In the genomic region with DNA sequence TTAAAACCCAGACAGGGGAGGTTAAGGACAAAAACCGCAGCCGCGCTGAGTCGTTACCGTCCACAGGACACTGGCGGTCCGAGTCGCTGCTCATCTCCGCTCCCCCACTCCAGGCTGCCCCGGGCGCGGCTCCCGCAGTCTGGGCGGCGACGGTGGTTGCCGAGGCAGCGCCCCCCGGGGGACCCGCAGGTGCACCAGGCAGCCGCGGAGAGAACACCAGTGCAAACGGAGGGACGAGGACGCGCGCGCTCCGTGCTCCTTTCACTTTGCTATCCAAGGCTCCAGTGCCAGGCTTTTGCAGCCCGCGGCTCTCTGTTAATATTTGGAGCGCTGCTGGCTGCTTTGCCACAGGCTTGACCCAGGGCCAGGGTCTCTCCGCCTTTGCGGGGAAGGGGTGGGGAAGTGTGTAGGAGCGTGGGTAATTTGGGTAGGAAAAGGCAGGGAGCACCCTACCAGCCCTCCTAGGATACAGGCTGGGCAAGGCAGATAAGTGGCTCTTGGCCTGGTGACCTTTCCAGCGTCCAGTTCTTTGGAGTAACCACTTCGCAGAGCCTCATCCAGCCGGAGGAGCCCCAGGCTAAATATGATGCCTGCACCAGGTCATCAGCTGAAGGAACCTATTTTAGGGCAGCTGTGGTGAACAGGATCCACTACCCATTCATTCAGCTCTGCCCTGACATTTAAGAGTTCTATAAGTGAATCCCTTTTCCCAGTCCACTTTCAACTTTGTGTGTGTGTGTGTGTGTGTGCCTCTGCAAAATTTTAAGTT, we compare ENCODE assay signal across 8 cellular contexts. TPM values are rescaled to one million over a fixed set of nuclear protein-coding genes. Genes with fewer than 3 reads are reported as not detected.
DNase-seq lines count a peak whose midpoint lies in the region; ATAC-seq and TF ChIP-seq lines count a peak whose summit lies in the region.
"Had no signal": no experiment of that assay in that cellular context is flagged by ENCODE, and none has a peak within 500 bp of the region (broad histone marks: within the 10 kb centered on the region; RNA-seq: fewer than 3 reads in every experiment).

A gene with protein sequence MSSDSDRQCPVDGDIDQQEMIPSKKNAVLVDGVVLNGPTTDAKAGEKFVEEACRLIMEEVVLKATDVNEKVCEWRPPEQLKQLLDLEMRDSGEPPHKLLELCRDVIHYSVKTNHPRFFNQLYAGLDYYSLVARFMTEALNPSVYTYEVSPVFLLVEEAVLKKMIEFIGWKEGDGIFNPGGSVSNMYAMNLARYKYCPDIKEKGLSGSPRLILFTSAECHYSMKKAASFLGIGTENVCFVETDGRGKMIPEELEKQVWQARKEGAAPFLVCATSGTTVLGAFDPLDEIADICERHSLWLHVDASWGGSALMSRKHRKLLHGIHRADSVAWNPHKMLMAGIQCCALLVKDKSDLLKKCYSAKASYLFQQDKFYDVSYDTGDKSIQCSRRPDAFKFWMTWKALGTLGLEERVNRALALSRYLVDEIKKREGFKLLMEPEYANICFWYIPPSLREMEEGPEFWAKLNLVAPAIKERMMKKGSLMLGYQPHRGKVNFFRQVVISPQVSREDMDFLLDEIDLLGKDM (minus strand): TSS at position 141 of the 769 bp plus-strand sequence. CDS start 47 bp downstream, at position 94.

- H3K27me3 ChIP-seq in H7 (ENCODE audit: control insufficient read depth, insufficient read depth, low read length) (peaks cover 18% of the 10 kb centered on the region), Panc1 (ENCODE audit: control insufficient read depth, insufficient read depth, low read length) (peaks cover 12% of the 10 kb centered on the region), liver (ENCODE audit: control insufficient read depth in 4 of 4, insufficient read depth in 4 of 4, low read length in 3 of 4) (no peaks in the 10 kb centered on the region)

- H3K27me3 Mint-ChIP-seq in central memory CD8-positive, alpha-beta T cell = peaks cover 45% of the 10 kb centered on the region
- H3K27me3 Mint-ChIP-seq in stimulated activated naive CD8-positive, alpha-beta T cell treated with anti-CD3 and anti-CD28 coated beads, Interleukin-15, Interleukin-2, amounts not matched to agents 100 ng/mL and 50 ng/mL, for 24 hours = peaks cover 37% of the 10 kb centered on the region

- in situ Hi-C loops in Panc1 (cut with HindIII; ENCODE audit: low pct_unique_long_range_greater_than_20kb, low sequenced_read_pairs) = no loop called here

- POLR2A ChIA-PET in Panc1 (lab: Charles Lee) = no interaction called here

- H3K36me3 ChIP-seq in H7 (replicated peaks; ENCODE audit: control insufficient read depth, insufficient read depth, low read length) = no peaks in the 10 kb centered on the region
- no peaks in the 10 kb centered on the region for H3K36me3 ChIP-seq in Panc1 (ENCODE audit: control insufficient read depth, insufficient read depth, low read length)
- H3K36me3 ChIP-seq in liver (ENCODE audit: control insufficient read depth in 4 of 4, insufficient read depth in 3 of 4, low read depth in 1 of 4, low read length in 3 of 4) = no peaks in the 10 kb centered on the region

- H3K27ac Mint-ChIP-seq in central memory CD8-positive, alpha-beta T cell (ENCODE audit: low read depth) = no peak within 1 kb of the TSS
- no peak within 1 kb of the TSS for H3K27ac Mint-ChIP-seq in stimulated activated naive CD8-positive, alpha-beta T cell treated with anti-CD3 and anti-CD28 coated beads, Interleukin-15, Interleukin-2, amounts not matched to agents 100 ng/mL and 50 ng/mL, for 24 hours
- H3K27ac Mint-ChIP-seq: activated B cell treated with CpG ODN at 0.5 μM for 24 hours had no signal

- TF ChIP-seq CTCF in Panc1 (IDR thresholded peaks at IDR 0.05) = no peak
- TF ChIP-seq CTCF in liver (IDR thresholded peaks at IDR 0.05; ENCODE audit: low read depth, low read length, missing input control) = no peak

- CTCF ChIA-PET in Panc1 (lab: Charles Lee) = no interaction called here

- H3K27ac ChIP-seq in Panc1 (ENCODE audit: low read length) = no peak within 1 kb of the TSS
- H3K27ac ChIP-seq in liver (ENCODE audit: low read depth in 1 of 2, low read length in 2 of 2) = no peak within 1 kb of the TSS

- no peak within 1 kb of the TSS for H3K9ac ChIP-seq in liver (ENCODE audit: low read depth in 1 of 2, low read length in 2 of 2)

- H3K36me3 Mint-ChIP-seq in central memory CD8-positive, alpha-beta T cell (ENCODE audit: insufficient read depth) = no peaks in the 10 kb centered on the region
- no peaks in the 10 kb centered on the region for H3K36me3 Mint-ChIP-seq in stimulated activated naive CD8-positive, alpha-beta T cell treated with anti-CD3 and anti-CD28 coated beads, Interleukin-15, Interleukin-2, amounts not matched to agents 100 ng/mL and 50 ng/mL, for 24 hours (ENCODE audit: low read depth)

- H3K4me3 ChIP-seq in H7 (ENCODE audit: insufficient read depth, low read depth, low read length) (peak within 1 kb of the TSS; percentile 33), Panc1 (ENCODE audit: low read depth in 2 of 2, low read length in 2 of 2) (peak within 1 kb of the TSS; percentile 47), liver (ENCODE audit: low read depth in 1 of 3, low read length in 3 of 3) (peak within 1 kb of the TSS; percentile 42 to 82 (median 72))

- H3K4me1 ChIP-seq in Panc1 (ENCODE audit: control insufficient read depth, insufficient read depth, low read length) (no peaks in the 10 kb centered on the region), liver (ENCODE audit: control insufficient read depth in 4 of 4, insufficient read depth in 4 of 4, low read length in 3 of 4) (peaks cover 3 to 10% (median 5%) of the 10 kb centered on the region in 4 donors)

- H3K9me3 Mint-ChIP-seq in central memory CD8-positive, alpha-beta T cell = no peaks in the 10 kb centered on the region
- H3K9me3 Mint-ChIP-seq in stimulated activated naive CD8-positive, alpha-beta T cell treated with anti-CD3 and anti-CD28 coated beads, Interleukin-15, Interleukin-2, amounts not matched to agents 100 ng/mL and 50 ng/mL, for 24 hours = no peaks in the 10 kb centered on the region
- H3K9me3 Mint-ChIP-seq: activated B cell treated with CpG ODN at 0.5 μM for 24 hours had no signal

- peak; percentile 65 for ATAC-seq in Panc1
- no peak for ATAC-seq in central memory CD8-positive, alpha-beta T cell (replicated peaks; ENCODE audit: extremely low read depth, poor library complexity, severe bottlenecking)
- ATAC-seq in HG02885 (IDR thresholded peaks at IDR 0.05; ENCODE audit: poor library complexity, unreplicated experiment) = no peak

- DNase-seq in H7 = peak; percentile 78
- no peak for DNase-seq in Panc1 (ENCODE audit: low read depth, low spot score)
- no peak for DNase-seq in central memory CD8-positive, alpha-beta T cell (ENCODE audit: low spot score in 2 of 2)
- no peak for DNase-seq in cerebellar nuclear complex (lab: John Stamatoyannopoulos, UW)
- DNase-seq: activated B cell treated with CpG ODN at 0.5 μM for 24 hours had no signal

- TF ChIP-seq RAD21 in liver (IDR thresholded peaks at IDR 0.05) = no peak

- no TSS peak for BruUV-seq in Panc1 (replicated peaks; lab: Mats Ljungman, UMichigan)

- peak within 1 kb of the TSS; percentile 36 for H3K4me3 Mint-ChIP-seq in central memory CD8-positive, alpha-beta T cell
- peak within 1 kb of the TSS; percentile 71 for H3K4me3 Mint-ChIP-seq in stimulated activated naive CD8-positive, alpha-beta T cell treated with anti-CD3 and anti-CD28 coated beads, Interleukin-15, Interleukin-2, amounts not matched to agents 100 ng/mL and 50 ng/mL, for 24 hours
- H3K4me3 Mint-ChIP-seq: activated B cell treated with CpG ODN at 0.5 μM for 24 hours had no signal

- peaks cover 6% of the 10 kb centered on the region for H3K4me1 Mint-ChIP-seq in central memory CD8-positive, alpha-beta T cell
- peaks cover 16% of the 10 kb centered on the region for H3K4me1 Mint-ChIP-seq in stimulated activated naive CD8-positive, alpha-beta T cell treated with anti-CD3 and anti-CD28 coated beads, Interleukin-15, Interleukin-2, amounts not matched to agents 100 ng/mL and 50 ng/mL, for 24 hours (ENCODE audit: low read depth)

- H3K9me3 ChIP-seq in Panc1 (ENCODE audit: control insufficient read depth, insufficient read depth, low read depth, low read length) (no peaks in the 10 kb centered on the region), liver (ENCODE audit: control insufficient read depth in 4 of 4, low read length in 3 of 4) (no peaks in the 10 kb centered on the region)

- 4% methylated on average over 38 of the region's 38 CpGs for WGBS in liver

- intact Hi-C loops in Panc1 (cut with micrococcal nuclease; ENCODE audit: unreplicated experiment) = no loop called here

TF ChIP-seq in liver, 16 proteins besides CTCF, POLR2A, EP300 and RAD21:
- TF ChIP-seq NR2F2 (IDR thresholded peaks at IDR 0.05) (no peak), MAX (IDR thresholded peaks at IDR 0.05) (no peak), TAF1 (conservative IDR thresholded peaks at IDR 0.05) (no peak), YY1 (IDR thresholded peaks at IDR 0.05) (no peak), ZBTB33 (IDR thresholded peaks at IDR 0.05) (no peak), JUND (IDR thresholded peaks at IDR 0.05) (no peak), FOXA2 (IDR thresholded peaks at IDR 0.05) (no peak), ATF3 (IDR thresholded peaks at IDR 0.05) (no peak)

RNA-seq across cellular contexts. Expression of the gene that starts here (rescaled TPM):
- not detected in 2 replicates for total RNA-seq in H7 (2014; rRNA removed; shearing (Covaris generic))
- not detected for total RNA-seq in Panc1 (2021; ENCODE audit: unreplicated experiment)
- polyA plus RNA-seq in Panc1 (2012; ENCODE audit: insufficient read length) = not detected
- total RNA-seq in liver = not detected
- polyA plus RNA-seq in liver = not detected
- total RNA-seq: activated B cell treated with CpG ODN at 0.5 μM for 24 hours had no signal

Comparison
In these comparisons a context has a peak if more than half of its experiments do, and no peak if none do; other contexts are left out.
1. Peak in DNase-seq and H3K4me3 ChIP-seq in H7; RNA of the gene not detected or under 1 TPM.
2. Peak in ATAC-seq and H3K4me3 ChIP-seq in Panc1; RNA of the gene not detected or under 1 TPM.